ENCODE assay signal across 15 cellular contexts in genomic region chr6:129183681-129184216, GRCh38.
DNase-seq lines count a peak whose midpoint lies in the region; ATAC-seq and TF ChIP-seq lines count a peak whose summit lies in the region.
"Had no signal": no experiment of that assay in that cellular context is flagged by ENCODE, and none has a peak within 500 bp of the region (broad histone marks: within the 10 kb centered on the region; RNA-seq: fewer than 3 reads in every experiment).

No MANE protein-coding gene starts in this region.

- H3K27ac ChIP-seq in breast epithelium = no peak overlapping the region
- H3K27ac ChIP-seq in Panc1 (ENCODE audit: low read length) = no peak overlapping the region
- H3K27ac ChIP-seq in vagina = peak overlapping the region; percentile 46

- no peak for TF ChIP-seq POLR2A in breast epithelium (IDR thresholded peaks at IDR 0.05)
- no peak for TF ChIP-seq POLR2A in vagina (IDR thresholded peaks at IDR 0.05)

- peak; percentile 11 for DNase-seq in MCF 10A (ENCODE audit: unreplicated experiment)
- no peak for DNase-seq in breast epithelium (ENCODE audit: low spot score in 2 of 2)
- no peak for DNase-seq in Panc1 (ENCODE audit: low read depth, low spot score)
- DNase-seq in fibroblast of mammary gland (ENCODE audit: low read depth) = peak; percentile 61
- DNase-seq in vagina (ENCODE audit: extremely low spot score in 2 of 2) = no peak
- DNase-seq in dermis blood vessel endothelial cell = no peak
- DNase-seq in GM13976 (ENCODE audit: low spot score) = no peak
- no peak for DNase-seq in GM13977 (ENCODE audit: low spot score)
- DNase-seq: ACHN; activated CD4-positive, alpha-beta memory T cell treated with anti-CD3 and anti-CD28 coated beads for 36 hours; activated naive CD8-positive, alpha-beta T cell treated with anti-CD3 and anti-CD28 coated beads, Interleukin-2, amount 50 U/mL, for 24 hours; GF-D8; naive thymus-derived CD4-positive, alpha-beta T cell; NCI-H1417 treated with DMSO at 0.1 percent for 48 hours; NCI-H345 had no signal

- H3K4me1 Mint-ChIP-seq in MCF 10A (ENCODE audit: insufficient read depth, unreplicated experiment) = peaks cover 15% of the 10 kb centered on the region
- H3K4me1 Mint-ChIP-seq: activated naive CD8-positive, alpha-beta T cell treated with anti-CD3 and anti-CD28 coated beads, Interleukin-2, amount 50 U/mL, for 24 hours; naive thymus-derived CD4-positive, alpha-beta T cell had no signal

- H3K4me3 ChIP-seq in breast epithelium (no peak overlapping the region), Panc1 (ENCODE audit: low read depth in 2 of 2, low read length in 2 of 2) (no peak overlapping the region), fibroblast of mammary gland (ENCODE audit: control insufficient read depth, low read depth, low read length) (no peak overlapping the region), vagina (no peak overlapping the region)

- no peaks in the 10 kb centered on the region for H3K27me3 Mint-ChIP-seq in MCF 10A (ENCODE audit: insufficient read depth, unreplicated experiment)

- H3K27me3 ChIP-seq in breast epithelium = no peaks in the 10 kb centered on the region
- no peaks in the 10 kb centered on the region for H3K27me3 ChIP-seq in Panc1 (ENCODE audit: control insufficient read depth, insufficient read depth, low read length)
- H3K27me3 ChIP-seq in vagina = no peaks in the 10 kb centered on the region

- in situ Hi-C loops in Panc1 (cut with HindIII; ENCODE audit: low pct_unique_long_range_greater_than_20kb, low sequenced_read_pairs) = no loop called here
- in situ Hi-C loops in GM13976 (cut with MboI; ENCODE audit: low sequenced_read_pairs, unreplicated experiment) = no loop called here
- in situ Hi-C loops in GM13977 (cut with MboI; ENCODE audit: low pct_unique_long_range_greater_than_20kb, low sequenced_read_pairs, unreplicated experiment) = no loop called here

- CTCF ChIA-PET in MCF 10A (lab: Yijun Ruan, JAX) = no interaction called here
- CTCF ChIA-PET in Panc1 (lab: Charles Lee) = no interaction called here

- H3K27ac Mint-ChIP-seq in MCF 10A (ENCODE audit: low read depth, unreplicated experiment) = no peak overlapping the region
- H3K27ac Mint-ChIP-seq: activated CD4-positive, alpha-beta memory T cell treated with anti-CD3 and anti-CD28 coated beads for 36 hours; activated naive CD8-positive, alpha-beta T cell treated with anti-CD3 and anti-CD28 coated beads, Interleukin-2, amount 50 U/mL, for 24 hours; naive thymus-derived CD4-positive, alpha-beta T cell had no signal

- no peaks in the 10 kb centered on the region for H3K36me3 ChIP-seq in breast epithelium
- no peaks in the 10 kb centered on the region; the same call in 1 of the 2 replicates for H3K36me3 ChIP-seq in Panc1 (ENCODE audit: control insufficient read depth, insufficient read depth, low read length)
- H3K36me3 ChIP-seq in vagina = no peaks in the 10 kb centered on the region

- H3K4me1 ChIP-seq in breast epithelium (no peaks in the 10 kb centered on the region), Panc1 (ENCODE audit: control insufficient read depth, insufficient read depth, low read length) (no peaks in the 10 kb centered on the region), vagina (no peaks in the 10 kb centered on the region)

- ATAC-seq in Panc1 = 0 out of 2 replicates have a peak, but pooled peaks have one; percentile 26
- ATAC-seq: activated naive CD8-positive, alpha-beta T cell treated with anti-CD3 and anti-CD28 coated beads, Interleukin-2, amount 50 U/mL, for 24 hours; naive thymus-derived CD4-positive, alpha-beta T cell had no signal

- no peaks in the 10 kb centered on the region for H3K36me3 Mint-ChIP-seq in MCF 10A (ENCODE audit: insufficient read depth, unreplicated experiment)
- H3K36me3 Mint-ChIP-seq: activated CD4-positive, alpha-beta memory T cell treated with anti-CD3 and anti-CD28 coated beads for 36 hours; naive thymus-derived CD4-positive, alpha-beta T cell had no signal

- intact Hi-C loops in MCF 10A (cut with micrococcal nuclease) = no loop called here
- intact Hi-C loops in breast epithelium (cut with DNase I; ENCODE audit: low total_unique reads) = no loop called here
- intact Hi-C loops in Panc1 (cut with micrococcal nuclease; ENCODE audit: unreplicated experiment) = no loop called here
- intact Hi-C loops in vagina (cut with DNase I) = no loop called here

- no peaks in the 10 kb centered on the region for H3K9me3 Mint-ChIP-seq in MCF 10A (ENCODE audit: unreplicated experiment)
- H3K9me3 Mint-ChIP-seq: activated CD4-positive, alpha-beta memory T cell treated with anti-CD3 and anti-CD28 coated beads for 36 hours; activated naive CD8-positive, alpha-beta T cell treated with anti-CD3 and anti-CD28 coated beads, Interleukin-2, amount 50 U/mL, for 24 hours; naive thymus-derived CD4-positive, alpha-beta T cell had no signal

- H3K9me3 ChIP-seq in breast epithelium = no peaks in the 10 kb centered on the region
- H3K9me3 ChIP-seq in Panc1 (ENCODE audit: control insufficient read depth, insufficient read depth, low read depth, low read length) = no peaks in the 10 kb centered on the region
- H3K9me3 ChIP-seq in vagina = no peaks in the 10 kb centered on the region

- POLR2A ChIA-PET in MCF 10A (lab: Yijun Ruan, JAX) = no interaction called here
- POLR2A ChIA-PET in Panc1 (lab: Charles Lee) = no interaction called here

- BruUV-seq in MCF 10A (replicated peaks; lab: Mats Ljungman, UMichigan) = no TSS peak
- no TSS peak for BruUV-seq in Panc1 (replicated peaks; lab: Mats Ljungman, UMichigan)

- TF ChIP-seq CTCF in MCF 10A (IDR thresholded peaks at IDR 0.05; ENCODE audit: unreplicated experiment) = no peak
- TF ChIP-seq CTCF in breast epithelium (IDR thresholded peaks at IDR 0.05) = no peak
- no peak for TF ChIP-seq CTCF in Panc1 (IDR thresholded peaks at IDR 0.05)
- TF ChIP-seq CTCF in fibroblast of mammary gland (conservative IDR thresholded peaks at IDR 0.05; ENCODE audit: control insufficient read depth, insufficient read depth, low read depth, low read length) = no peak
- no peak for TF ChIP-seq CTCF in vagina (IDR thresholded peaks at IDR 0.05)
- TF ChIP-seq CTCF in GM13976 (IDR thresholded peaks at IDR 0.05; ENCODE audit: borderline replicate concordance, control extremely low read depth, extremely low read depth, insufficient read depth, missing control alignments) = no peak
- no peak for TF ChIP-seq CTCF in GM13977 (IDR thresholded peaks at IDR 0.05; ENCODE audit: extremely low read depth, insufficient read depth, missing control alignments)

- no peak overlapping the region for H3K4me3 Mint-ChIP-seq in MCF 10A (ENCODE audit: unreplicated experiment)
- H3K4me3 Mint-ChIP-seq: activated CD4-positive, alpha-beta memory T cell treated with anti-CD3 and anti-CD28 coated beads for 36 hours; activated naive CD8-positive, alpha-beta T cell treated with anti-CD3 and anti-CD28 coated beads, Interleukin-2, amount 50 U/mL, for 24 hours; naive thymus-derived CD4-positive, alpha-beta T cell had no signal

Comparison
In these comparisons a context has a peak if more than half of its experiments do, and no peak if none do; other contexts are left out.
1. DNase-seq: peak in MCF 10A (single experiment) and fibroblast of mammary gland (single experiment); none in breast epithelium (0 of 2), Panc1 (single experiment), vagina (0 of 2), dermis blood vessel endothelial cell (single experiment), GM13976 (single experiment) and GM13977 (single experiment).